Comparison of ENCODE assay signal across 20 cellular contexts in the genomic region with DNA sequence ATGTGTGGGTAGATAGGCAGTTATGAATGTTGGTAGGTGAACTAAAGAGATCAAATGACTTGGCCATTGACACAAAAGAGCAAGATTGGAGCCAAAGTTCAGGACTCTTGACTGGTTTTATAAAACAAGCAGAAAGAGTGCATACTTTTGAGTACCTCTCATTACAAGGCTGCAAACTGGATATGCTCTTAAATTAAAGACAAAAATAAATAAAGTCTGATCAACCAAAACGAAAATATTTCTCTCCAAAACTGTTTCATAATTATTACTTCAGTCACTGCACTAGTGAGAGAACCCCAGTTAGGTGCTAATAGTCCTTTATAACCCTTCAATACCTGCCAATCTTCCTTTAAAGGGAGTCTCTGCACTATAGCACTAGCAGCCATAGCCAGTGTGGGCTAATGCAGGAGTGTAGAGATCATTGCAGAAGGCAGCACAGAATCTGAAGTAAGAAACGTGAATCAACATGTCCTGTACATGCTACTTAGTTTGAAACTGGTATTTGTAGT.
"Had no signal": no experiment of that assay in that cellular context is flagged by ENCODE, and none has a peak within 500 bp of the region (broad histone marks: within the 10 kb centered on the region; RNA-seq: fewer than 3 reads in every experiment).

No MANE protein-coding gene starts in this region.

- H3K36me3 ChIP-seq: colonic mucosa, heart left ventricle, neutrophil, vagina had no signal

- ATAC-seq: activated CD8-positive, alpha-beta T cell treated with anti-CD3 and anti-CD28 coated beads, Interleukin-2, amount 10 ng/mL, durations not matched to agents 7 days and 5 days; heart left ventricle; mucosa of descending colon; naive thymus-derived CD8-positive, alpha-beta T cell; stimulated activated memory B cell treated with anti-CD40 and anti-IgM and Interleukin-4, amounts not matched to agents 10 μg/mL and 1 μg/mL and 100 μg/mL, for 72 hours; T-helper 17 cell had no signal

- H3K27me3 Mint-ChIP-seq: activated naive CD8-positive, alpha-beta T cell; naive thymus-derived CD8-positive, alpha-beta T cell; stimulated activated memory B cell treated with anti-CD40 and anti-IgM and Interleukin-4, amounts not matched to agents 10 μg/mL and 1 μg/mL and 100 μg/mL, for 72 hours; T-helper 17 cell had no signal

- H3K4me1 Mint-ChIP-seq: immature natural killer cell; naive thymus-derived CD8-positive, alpha-beta T cell; stimulated activated memory B cell treated with anti-CD40 and anti-IgM and Interleukin-4, amounts not matched to agents 10 μg/mL and 1 μg/mL and 100 μg/mL, for 72 hours; T-helper 17 cell had no signal

- H3K4me3 Mint-ChIP-seq: activated CD8-positive, alpha-beta T cell treated with anti-CD3 and anti-CD28 coated beads, Interleukin-2, amount 10 ng/mL, durations not matched to agents 7 days and 5 days; activated naive CD8-positive, alpha-beta T cell; immature natural killer cell; naive thymus-derived CD8-positive, alpha-beta T cell; stimulated activated memory B cell treated with anti-CD40 and anti-IgM and Interleukin-4, amounts not matched to agents 10 μg/mL and 1 μg/mL and 100 μg/mL, for 72 hours; T-helper 17 cell had no signal

- H3K27ac ChIP-seq: colonic mucosa, heart left ventricle, neutrophil, parathyroid adenoma, vagina had no signal

- H3K27ac Mint-ChIP-seq: activated CD8-positive, alpha-beta T cell treated with anti-CD3 and anti-CD28 coated beads, Interleukin-2, amount 10 ng/mL, durations not matched to agents 7 days and 5 days; activated naive CD8-positive, alpha-beta T cell; immature natural killer cell; naive thymus-derived CD8-positive, alpha-beta T cell; stimulated activated memory B cell treated with anti-CD40 and anti-IgM and Interleukin-4, amounts not matched to agents 10 μg/mL and 1 μg/mL and 100 μg/mL, for 72 hours; T-helper 17 cell had no signal

- H3K9ac ChIP-seq: parathyroid adenoma had no signal

- DNase-seq: activated CD4-positive, alpha-beta T cell treated with anti-CD3 and anti-CD28 coated beads for 4 hours; activated CD8-positive, alpha-beta memory T cell treated with anti-CD3 and anti-CD28 coated beads, Interleukin-2, amount 50 U/mL, for 4 hours; activated CD8-positive, alpha-beta T cell treated with anti-CD3 and anti-CD28 coated beads, Interleukin-2, amount 10 ng/mL, durations not matched to agents 7 days and 5 days; activated gamma-delta T cell; activated T-cell treated with anti-CD3 and anti-CD28 coated beads, Interleukin-2, amount 50 U/mL, for 48 hours; amniotic stem cell; central memory CD4-positive, alpha-beta T cell; colonic mucosa; heart left ventricle; immature natural killer cell; mucosa of descending colon; naive thymus-derived CD8-positive, alpha-beta T cell; retina; stimulated activated CD4-positive, alpha-beta T cell treated with anti-CD3 and anti-CD28 coated beads, Interleukin-2, amount 100 ng/mL, for 48 hours; T-helper 17 cell had no signal

- H3K36me3 Mint-ChIP-seq: activated naive CD8-positive, alpha-beta T cell; naive thymus-derived CD8-positive, alpha-beta T cell; stimulated activated memory B cell treated with anti-CD40 and anti-IgM and Interleukin-4, amounts not matched to agents 10 μg/mL and 1 μg/mL and 100 μg/mL, for 72 hours had no signal

- H2AFZ ChIP-seq: parathyroid adenoma had no signal

- H3K4me1 ChIP-seq: colonic mucosa, heart left ventricle, parathyroid adenoma, vagina had no signal

- H3K9me3 ChIP-seq: colonic mucosa, heart left ventricle, mucosa of descending colon, neutrophil, vagina had no signal

- H3K27me3 ChIP-seq: colonic mucosa, heart left ventricle, neutrophil, vagina had no signal

- H3K79me2 ChIP-seq: parathyroid adenoma had no signal

- H3K4me3 ChIP-seq: colonic mucosa, heart left ventricle, mucosa of descending colon, vagina had no signal
